In genomic region chr10:133457100-133457841, GRCh38 we compare ENCODE assay signal across 29 cellular contexts. TPM values are rescaled to one million over a fixed set of nuclear protein-coding genes. Genes with fewer than 3 reads are reported as not detected.
DNase-seq lines count a peak whose midpoint lies in the region; ATAC-seq and TF ChIP-seq lines count a peak whose summit lies in the region.
"Had no signal": no experiment of that assay in that cellular context is flagged by ENCODE, and none has a peak within 500 bp of the region (broad histone marks: within the 10 kb centered on the region; RNA-seq: fewer than 3 reads in every experiment).

No MANE protein-coding gene starts in this region.

- H3K36me3 Mint-ChIP-seq in T-helper 2 cell treated with Interferon-gamma antibody and Interleukin-4, amounts not matched to agents 5 μg/mL and 100 μg/mL, for 36 hours (ENCODE audit: low read depth), result no peaks in the 10 kb centered on the region

- TF ChIP-seq CTCF in left ventricle myocardium inferior (IDR thresholded peaks at IDR 0.05; ENCODE audit: borderline replicate concordance), result no peak
- no peak for TF ChIP-seq CTCF in vagina (IDR thresholded peaks at IDR 0.05)

- no peak overlapping the region for H3K27ac Mint-ChIP-seq in T-helper 2 cell treated with Interferon-gamma antibody and Interleukin-4, amounts not matched to agents 5 μg/mL and 100 μg/mL, for 36 hours
- H3K27ac Mint-ChIP-seq: brain, progenitor cell of endocrine pancreas had no signal

- H3K27ac ChIP-seq in left ventricle myocardium inferior (replicated peaks) (no peak overlapping the region), vagina (no peak overlapping the region)
- H3K27ac ChIP-seq: 22Rv1; BLaER1 treated with 17β-estradiol and CSF1 and Interleukin-3, amounts not matched to agents 10 nM and 100 nM; hepatocyte; RWPE1; transverse colon had no signal

- H3K27me3 ChIP-seq in left ventricle myocardium inferior (ENCODE audit: low read depth) (peaks cover 8% of the 10 kb centered on the region), vagina (no peaks in the 10 kb centered on the region)
- H3K27me3 ChIP-seq: BLaER1 treated with 17β-estradiol and CSF1 and Interleukin-3, amounts not matched to agents 10 nM and 100 nM; hepatocyte; transverse colon had no signal

- TF ChIP-seq POLR2A in vagina (IDR thresholded peaks at IDR 0.05), result no peak

- no peaks in the 10 kb centered on the region for H3K27me3 Mint-ChIP-seq in T-helper 2 cell treated with Interferon-gamma antibody and Interleukin-4, amounts not matched to agents 5 μg/mL and 100 μg/mL, for 36 hours (ENCODE audit: low read depth)
- H3K27me3 Mint-ChIP-seq: brain, progenitor cell of endocrine pancreas had no signal

- H3K4me1 ChIP-seq in left ventricle myocardium inferior (no peaks in the 10 kb centered on the region), vagina (no peaks in the 10 kb centered on the region)
- H3K4me1 ChIP-seq: transverse colon had no signal

- no peaks in the 10 kb centered on the region for H3K4me1 Mint-ChIP-seq in T-helper 2 cell treated with Interferon-gamma antibody and Interleukin-4, amounts not matched to agents 5 μg/mL and 100 μg/mL, for 36 hours (ENCODE audit: low read depth)
- H3K4me1 Mint-ChIP-seq: brain had no signal

- no peak for ATAC-seq in HG03378 (IDR thresholded peaks at IDR 0.05; ENCODE audit: unreplicated experiment)

- DNase-seq in T-helper 2 cell treated with Interferon-gamma antibody and Interleukin-4, amounts not matched to agents 5 μg/mL and 100 μg/mL, for 36 hours (ENCODE audit: low spot score), result peak; percentile 1
- DNase-seq in T-helper 2 cell (no peak), cardiac septum (ENCODE audit: low spot score) (peak; percentile 75), left ventricle myocardium inferior (no peak), mesenteric fat pad (ENCODE audit: low spot score) (peak; percentile 87), vagina (ENCODE audit: extremely low spot score in 2 of 2) (peak; percentile 69 to 95), dedifferentiated amniotic fluid mesenchymal stem cell (ENCODE audit: extremely low spot score) (no peak)
- DNase-seq: activated CD8-positive, alpha-beta memory T cell treated with anti-CD3 and anti-CD28 coated beads for 24 hours; activated naive CD4-positive, alpha-beta T cell treated with Interleukin-2 at 50 U/mL for 16 hours; activated T-cell treated with anti-CD3 and anti-CD28 coated beads, Interleukin-2, amount 50 U/mL, for 1 hour; DMS53; mesendoderm; NCI-H1092; NCI-H187; NCI-H2171; NCI-H510A treated with DMSO at 0.1 percent for 48 hours; stimulated activated CD4-positive, alpha-beta T cell treated with anti-CD3 and anti-CD28 coated beads, Interleukin-4, amount 100 ng/mL, for 24 hours; T-helper 1 cell; transverse colon had no signal

- H3K36me3 ChIP-seq in left ventricle myocardium inferior, result no peaks in the 10 kb centered on the region
- H3K36me3 ChIP-seq in vagina, result no peaks in the 10 kb centered on the region
- H3K36me3 ChIP-seq: BLaER1 treated with 17β-estradiol and CSF1 and Interleukin-3, amounts not matched to agents 10 nM and 100 nM; transverse colon had no signal

- intact Hi-C loops in cardiac septum (cut with DNase I), result loop anchor here (10.0 kb wide), 1 partner anchor 48 kb away; no protein-coding TSS in a partner anchor
- intact Hi-C loops in left ventricle myocardium inferior (cut with micrococcal nuclease), result no loop called here
- intact Hi-C loops in vagina (cut with DNase I), result no loop called here

- H3K4me3 ChIP-seq in left ventricle myocardium inferior (no peak overlapping the region), vagina (no peak overlapping the region)
- H3K4me3 ChIP-seq: BLaER1 treated with 17β-estradiol and CSF1 and Interleukin-3, amounts not matched to agents 10 nM and 100 nM; hepatocyte; transverse colon had no signal

- H3K9me3 Mint-ChIP-seq in T-helper 2 cell treated with Interferon-gamma antibody and Interleukin-4, amounts not matched to agents 5 μg/mL and 100 μg/mL, for 36 hours, result no peaks in the 10 kb centered on the region

- no peaks in the 10 kb centered on the region for H3K9me3 ChIP-seq in left ventricle myocardium inferior (replicated peaks)
- no peaks in the 10 kb centered on the region for H3K9me3 ChIP-seq in vagina
- H3K9me3 ChIP-seq: transverse colon had no signal

- no peak overlapping the region for H3K4me3 Mint-ChIP-seq in T-helper 2 cell treated with Interferon-gamma antibody and Interleukin-4, amounts not matched to agents 5 μg/mL and 100 μg/mL, for 36 hours
- H3K4me3 Mint-ChIP-seq: brain had no signal

RNA-seq across cellular contexts. Expression of gene SCART1, which starts 3.5 kb away (rescaled TPM):
- total RNA-seq in cardiac septum, result 1.0 TPM
- total RNA-seq in left ventricle myocardium inferior, result 0.36 TPM
- total RNA-seq in mesenteric fat pad, result 3.3 TPM
- total RNA-seq in vagina, result 1.5 TPM

RNA-seq across cellular contexts. Expression of gene SPRN, which starts 32.8 kb away (rescaled TPM):
- total RNA-seq in cardiac septum (not detected), left ventricle myocardium inferior (not detected), mesenteric fat pad (not detected), vagina (not detected)
- total RNA-seq: HT-29, M059J, subcutaneous adipose tissue, transverse colon had no signal

Comparison
In these comparisons a context has a peak if more than half of its experiments do, and no peak if none do; other contexts are left out.
1. DNase-seq: peak in T-helper 2 cell treated with Interferon-gamma antibody and Interleukin-4, amounts not matched to agents 5 μg/mL and 100 μg/mL, for 36 hours (single experiment), cardiac septum (single experiment), mesenteric fat pad (single experiment) and vagina (2 of 2); none in T-helper 2 cell (0 of 5), left ventricle myocardium inferior (single experiment) and dedifferentiated amniotic fluid mesenchymal stem cell (single experiment).